In the genomic region with DNA sequence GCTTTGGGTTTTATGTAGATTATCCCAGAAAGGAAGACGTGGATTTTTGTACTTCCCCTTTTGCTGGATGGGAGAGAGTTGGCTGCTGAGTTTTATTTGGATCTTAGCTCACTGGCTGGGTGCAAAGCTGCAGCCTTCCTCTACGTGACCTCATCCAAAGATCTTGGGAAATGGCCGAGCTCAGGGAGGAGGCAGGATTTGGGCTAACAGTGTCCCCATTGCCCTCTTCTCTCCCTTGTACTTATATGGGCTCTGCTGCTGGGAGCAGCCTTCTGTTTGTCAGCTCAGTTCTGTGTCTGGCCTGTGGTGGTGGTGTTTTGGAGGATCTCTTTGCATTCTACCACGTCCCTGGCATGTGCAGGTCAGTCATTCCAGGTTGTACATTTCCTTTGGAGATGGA, we compare ENCODE assay signal across 11 cellular contexts. TPM values are rescaled to one million over a fixed set of nuclear protein-coding genes. Genes with fewer than 3 reads are reported as not detected.
DNase-seq lines count a peak whose midpoint lies in the region; ATAC-seq, FAIRE-seq and TF ChIP-seq lines count a peak whose summit lies in the region.
"Had no signal": no experiment of that assay in that cellular context is flagged by ENCODE, and none has a peak within 500 bp of the region (broad histone marks: within the 10 kb centered on the region; RNA-seq: fewer than 3 reads in every experiment).

No MANE protein-coding gene starts in this region.

- H3K4me3 ChIP-seq in K562 (no peak overlapping the region), prostate gland (peak overlapping the region; percentile 21 to 24)

- H3K27ac Mint-ChIP-seq in T-cell = no peak overlapping the region
- H3K27ac Mint-ChIP-seq: activated CD4-positive, alpha-beta memory T cell treated with anti-CD3 and anti-CD28 coated beads, Interleukin-2, amount 10 ng/mL, durations not matched to agents 7 days and 5 days; HFFc6; progenitor cell of endocrine pancreas had no signal

- H3K27me3 Mint-ChIP-seq in T-cell = peaks cover 0 to 9% of the 10 kb centered on the region in 2 donors

- TF ChIP-seq POLR2A in K562 (conservative IDR thresholded peaks at IDR 0.05) = no peak
- TF ChIP-seq POLR2A in prostate gland (IDR thresholded peaks at IDR 0.05) = no peak

- CTCF ChIA-PET in K562 (lab: Yijun Ruan, JAX; ENCODE audit: low intra/inter-chr PET ratio) (no interaction called here), T-cell (lab: Charles Lee) (no interaction called here)

- no peaks in the 10 kb centered on the region for H3K4me1 Mint-ChIP-seq in T-cell
- H3K4me1 Mint-ChIP-seq: activated CD4-positive, alpha-beta memory T cell treated with anti-CD3 and anti-CD28 coated beads, Interleukin-2, amount 10 ng/mL, durations not matched to agents 7 days and 5 days had no signal

- WGBS in K562 (ENCODE audit: insufficient coverage, low coverage, missing lambda C conversion rate) = 15% methylated on average over 4 of the region's 4 CpGs
- WGBS in prostate gland = 69% methylated on average over 4 of the region's 4 CpGs

- no peak for TF ChIP-seq RAD21 in K562 (CRISPR knock-in tag; conservative IDR thresholded peaks at IDR 0.05 in 1 of 2, IDR thresholded peaks at IDR 0.05 in 1 of 2)

- POLR2A ChIA-PET in K562 (lab: Yijun Ruan, JAX) = interaction anchor here (0.6 to 1.0 kb wide), 3 partner anchors 8 to 112 kb away, joined by 3 to 6 read pairs (median 3); a partner anchor contains a TSS
- POLR2A ChIA-PET in T-cell (lab: Charles Lee) = no interaction called here

- FAIRE-seq in K562 (lab: Jason Lieb, UNC) = no peak
- FAIRE-seq: islet of Langerhans had no signal

- H3K4me1 ChIP-seq in K562 (replicated peaks in 1 of 2; ENCODE audit: control insufficient read depth in 2 of 2, insufficient read depth in 2 of 2, low read length in 2 of 2) = peaks cover 3 to 7% of the 10 kb centered on the region in 2 experiments; a peak in 2 of 5 replicates
- no peaks in the 10 kb centered on the region for H3K4me1 ChIP-seq in prostate gland (replicated peaks)

- ATAC-seq in K562 (peak; percentile 53; the same call in 1 of the 3 replicates), T-cell (replicated peaks in 1 of 4) (no peak), GM18873 (IDR thresholded peaks at IDR 0.05; ENCODE audit: low FRiP score, unreplicated experiment) (no peak)

- H3K27ac ChIP-seq in K562 (ENCODE audit: extremely low read depth, low read depth, low read length) (no peak overlapping the region), prostate gland (peak overlapping the region; percentile 50 to 51)
- H3K27ac ChIP-seq: C4-2B had no signal

- H3K4me2 ChIP-seq in K562 (ENCODE audit: insufficient read depth, low read length) = no peak overlapping the region

- no TSS peak for BruUV-seq in K562 (replicated peaks; lab: Mats Ljungman, UMichigan)

- TF ChIP-seq EP300 in K562 (IDR thresholded peaks at IDR 0.05; ENCODE audit: low read length) = no peak

- no peak overlapping the region for H3K9ac ChIP-seq in K562 (ENCODE audit: insufficient read depth in 1 of 2, low read depth in 2 of 2, low read length in 2 of 2)

- H2AFZ ChIP-seq in K562 (ENCODE audit: low read depth, low read length) = no peak overlapping the region

- intact Hi-C loops in K562 (cut with micrococcal nuclease) (no loop called here), prostate gland (cut with DNase I) (no loop called here)

- no peak for TF ChIP-seq CTCF in K562 (IDR thresholded peaks at IDR 0.05 in 2 of 3, conservative IDR thresholded peaks at IDR 0.05 in 1 of 3; ENCODE audit: insufficient read depth in 2 of 3, low read depth in 1 of 3, low read length in 3 of 3)
- TF ChIP-seq CTCF in prostate gland (IDR thresholded peaks at IDR 0.05) = no peak

- H3K9me3 Mint-ChIP-seq in T-cell = no peaks in the 10 kb centered on the region
- H3K9me3 Mint-ChIP-seq: activated CD4-positive, alpha-beta memory T cell treated with anti-CD3 and anti-CD28 coated beads, Interleukin-2, amount 10 ng/mL, durations not matched to agents 7 days and 5 days; HFFc6 had no signal

- no peaks in the 10 kb centered on the region for H3K36me3 ChIP-seq in K562 (ENCODE audit: control insufficient read depth, insufficient read depth, low read length)
- H3K36me3 ChIP-seq in prostate gland = no peaks in the 10 kb centered on the region

- H3K27me3 ChIP-seq in K562 (ENCODE audit: control insufficient read depth in 2 of 2, insufficient read depth in 2 of 2, low read length in 2 of 2) (no peaks in the 10 kb centered on the region), prostate gland (replicated peaks; ENCODE audit: insufficient read depth) (no peaks in the 10 kb centered on the region)

- H4K20me1 ChIP-seq in K562 (replicated peaks; ENCODE audit: control insufficient read depth, insufficient read depth, low read length) = no peaks in the 10 kb centered on the region

- no peaks in the 10 kb centered on the region for H3K79me2 ChIP-seq in K562 (ENCODE audit: control insufficient read depth, insufficient read depth, low read length)

- H3K9me1 ChIP-seq in K562 (ENCODE audit: control insufficient read depth, insufficient read depth, low read length) = no peaks in the 10 kb centered on the region

- no peaks in the 10 kb centered on the region for H3K9me3 ChIP-seq in K562 (replicated peaks; ENCODE audit: control insufficient read depth, insufficient read depth, low read depth, low read length)
- H3K9me3 ChIP-seq in prostate gland = no peaks in the 10 kb centered on the region

- no peaks in the 10 kb centered on the region for H3K36me3 Mint-ChIP-seq in T-cell

- DNase-seq in K562 (ENCODE audit: extremely low read depth in 1 of 4, low spot score in 3 of 4) (no peak), prostate gland (ENCODE audit: low spot score) (no peak), T-cell (no peak)
- DNase-seq: activated CD4-positive, alpha-beta memory T cell treated with anti-CD3 and anti-CD28 coated beads, Interleukin-2, amount 10 ng/mL, durations not matched to agents 7 days and 5 days; amniotic stem cell; HFFc6; NCI-H526 treated with DMSO at 0.1 percent for 48 hours had no signal

- H3K4me3 Mint-ChIP-seq in T-cell = no peak overlapping the region
- H3K4me3 Mint-ChIP-seq: activated CD4-positive, alpha-beta memory T cell treated with anti-CD3 and anti-CD28 coated beads, Interleukin-2, amount 10 ng/mL, durations not matched to agents 7 days and 5 days; HFFc6 had no signal

- in situ Hi-C loops in K562 (cut with MboI) = no loop called here

RNA-seq across cellular contexts. Expression of a gene that starts 2.0 kb away (rescaled TPM):
- 2.1 and 2.8 TPM in 2 replicates for total RNA-seq in K562 (2011; cell fraction: chromatin; rRNA removed; ENCODE audit: low replicate concordance)
- total RNA-seq in K562 (2011; cell fraction: nucleolus; rRNA removed) = 1.2 and 1.6 TPM in 2 replicates
- total RNA-seq in K562 (2011; cell fraction: nucleoplasm; rRNA removed) = 1.5 and 1.6 TPM in 2 replicates
- total RNA-seq in K562 (2014; rRNA removed) (0.09 and 0.16 TPM in 2 replicates), K562 (2014; rRNA removed; fragmentation: Illumina TruSeq; extraction: Trizol) (0.06 TPM in 1 of 2 replicates, not detected in the other), K562 (2015; rRNA removed; fragmentation: Illumina TruSeq; extraction: Trizol) (0.14 and 0.23 TPM in 2 replicates), K562 (2021) (0.42 and 0.47 TPM in 2 replicates), prostate gland (10 to 100 TPM; 20.7 to 57.7 TPM), T-cell (1 to 10 TPM; 1.2 to 2.1 (median 1.2) TPM)
- polyA plus RNA-seq in K562 (2011; rRNA removed) (0.22 and 0.55 TPM in 2 replicates), K562 (2014; fragmentation: Illumina TruSeq; extraction: Trizol) (0.25 and 0.27 TPM in 2 replicates), K562 (2014; fragmentation: Nextera tagmentation; extraction: Ambion mirVana) (not detected), K562 (2014; rRNA removed) (0.23 and 0.32 TPM in 2 replicates)
- 0.13 and 0.31 TPM in 2 replicates for polyA plus RNA-seq in K562 (2011; cell fraction: cytosol; rRNA removed)
- 2.5 and 2.9 TPM in 2 replicates for polyA plus RNA-seq in K562 (2011; cell fraction: nucleus; rRNA removed)
- 0.17 and 0.69 TPM in 2 replicates for polyA plus RNA-seq in K562 (2012)
- polyA minus RNA-seq in K562 (2011; rRNA and poly(A)+ RNA removed) = 0.07 and 0.30 TPM in 2 replicates
- polyA minus RNA-seq in K562 (2011; cell fraction: cytosol; rRNA and poly(A)+ RNA removed) = not detected in 2 replicates
- polyA minus RNA-seq in K562 (2011; cell fraction: nucleus; rRNA and poly(A)+ RNA removed) = 0.44 and 0.54 TPM in 2 replicates

RNA-seq across cellular contexts. Expression of a gene that starts 8.6 kb away (rescaled TPM):
- total RNA-seq in K562 (2011; cell fraction: chromatin; rRNA removed; ENCODE audit: low replicate concordance) = 6.7 and 16.0 TPM in 2 replicates
- total RNA-seq in K562 (2011; cell fraction: nucleolus; rRNA removed) = 9.3 and 11.5 TPM in 2 replicates
- 6.6 and 7.0 TPM in 2 replicates for total RNA-seq in K562 (2011; cell fraction: nucleoplasm; rRNA removed)
- 0.36 and 0.69 TPM in 2 replicates for total RNA-seq in K562 (2014; rRNA removed)
- total RNA-seq in K562 (2014; rRNA removed; fragmentation: Illumina TruSeq; extraction: Trizol) = 0.29 and 0.35 TPM in 2 replicates
- 0.49 and 0.58 TPM in 2 replicates for total RNA-seq in K562 (2015; rRNA removed; fragmentation: Illumina TruSeq; extraction: Trizol)
- 0.91 and 1.1 TPM in 2 replicates for total RNA-seq in K562 (2021)
- 0.49 and 0.54 TPM in 2 replicates for polyA plus RNA-seq in K562 (2011; rRNA removed)
- polyA plus RNA-seq in K562 (2011; cell fraction: cytosol; rRNA removed) = 0.52 and 0.79 TPM in 2 replicates
- 3.3 and 4.4 TPM in 2 replicates for polyA plus RNA-seq in K562 (2011; cell fraction: nucleus; rRNA removed)
- polyA plus RNA-seq in K562 (2012) = 0.38 and 0.72 TPM in 2 replicates
- polyA plus RNA-seq in K562 (2014; fragmentation: Illumina TruSeq; extraction: Trizol) = 0.37 and 0.51 TPM in 2 replicates
- polyA plus RNA-seq in K562 (2014; fragmentation: Nextera tagmentation; extraction: Ambion mirVana) = under 1 TPM; 0.08 to 0.11 TPM
- 0.88 TPM in 2 replicates for polyA plus RNA-seq in K562 (2014; rRNA removed)
- polyA minus RNA-seq in K562 (2011; rRNA and poly(A)+ RNA removed) = 0.69 and 0.95 TPM in 2 replicates
- polyA minus RNA-seq in K562 (2011; cell fraction: cytosol; rRNA and poly(A)+ RNA removed) = 0.48 TPM in 1 of 2 replicates, not detected in the other
- polyA minus RNA-seq in K562 (2011; cell fraction: nucleus; rRNA and poly(A)+ RNA removed) = 3.6 and 4.2 TPM in 2 replicates
- 1 to 10 TPM in 1 of 2 donors, under 1 TPM in 1; 0.27 to 4.9 TPM for total RNA-seq in prostate gland
- 1 to 10 TPM; 2.2 to 3.7 (median 3.2) TPM for total RNA-seq in T-cell

RNA-seq across cellular contexts. Expression of a gene that starts 19.8 kb away (rescaled TPM):
- total RNA-seq in K562 (2011; cell fraction: chromatin; rRNA removed; ENCODE audit: low replicate concordance) = 68.2 and 105 TPM in 2 replicates
- total RNA-seq in K562 (2011; cell fraction: nucleolus; rRNA removed) = 64.3 and 78.7 TPM in 2 replicates
- total RNA-seq in K562 (2011; cell fraction: nucleoplasm; rRNA removed) = 82.3 and 119 TPM in 2 replicates
- total RNA-seq in K562 (2014; rRNA removed) (141 and 143 TPM in 2 replicates), K562 (2014; rRNA removed; fragmentation: Illumina TruSeq; extraction: Trizol) (137 and 145 TPM in 2 replicates), K562 (2015; rRNA removed; fragmentation: Illumina TruSeq; extraction: Trizol) (128 and 131 TPM in 2 replicates), K562 (2021) (228 and 239 TPM in 2 replicates), prostate gland (10 to 100 TPM; 68.5 to 71.1 TPM), T-cell (10 to 100 TPM; 68.0 to 79.1 (median 77.2) TPM)
- polyA plus RNA-seq in K562 (2011; rRNA removed) (86.5 and 167 TPM in 2 replicates), K562 (2014; fragmentation: Illumina TruSeq; extraction: Trizol) (272 and 275 TPM in 2 replicates), K562 (2014; fragmentation: Nextera tagmentation; extraction: Ambion mirVana) (10 to 100 TPM; 31.2 to 43.2 TPM), K562 (2014; rRNA removed) (177 and 180 TPM in 2 replicates)
- polyA plus RNA-seq in K562 (2011; cell fraction: cytosol; rRNA removed) = 83.3 and 119 TPM in 2 replicates
- 44.6 and 64.5 TPM in 2 replicates for polyA plus RNA-seq in K562 (2011; cell fraction: nucleus; rRNA removed)
- 103 and 158 TPM in 2 replicates for polyA plus RNA-seq in K562 (2012)
- 71.7 and 138 TPM in 2 replicates for polyA minus RNA-seq in K562 (2011; rRNA and poly(A)+ RNA removed)
- polyA minus RNA-seq in K562 (2011; cell fraction: cytosol; rRNA and poly(A)+ RNA removed) = 27.7 and 69.4 TPM in 2 replicates
- polyA minus RNA-seq in K562 (2011; cell fraction: nucleus; rRNA and poly(A)+ RNA removed) = 27.6 and 29.9 TPM in 2 replicates

RNA-seq across cellular contexts. Expression of a gene that starts 28.9 kb away (rescaled TPM):
- total RNA-seq in K562 (2011; cell fraction: chromatin; rRNA removed; ENCODE audit: low replicate concordance) = 121 and 124 TPM in 2 replicates
- 64.5 and 68.4 TPM in 2 replicates for total RNA-seq in K562 (2011; cell fraction: nucleolus; rRNA removed)
- total RNA-seq in K562 (2011; cell fraction: nucleoplasm; rRNA removed) = 66.9 and 85.1 TPM in 2 replicates
- total RNA-seq in K562 (2014; rRNA removed) (81.1 and 81.7 TPM in 2 replicates), K562 (2014; rRNA removed; fragmentation: Illumina TruSeq; extraction: Trizol) (49.6 and 58.6 TPM in 2 replicates), K562 (2015; rRNA removed; fragmentation: Illumina TruSeq; extraction: Trizol) (48.1 and 52.7 TPM in 2 replicates), K562 (2021) (52.3 and 57.3 TPM in 2 replicates), prostate gland (100 to 1,000 TPM in 1 of 2 donors, 10 to 100 TPM in 1; 93.9 to 139 TPM), T-cell (100 to 1,000 TPM in 4 of 5 donors, 10 to 100 TPM in 1; 92.1 to 138 (median 105) TPM)
- polyA plus RNA-seq in K562 (2011; rRNA removed) (34.1 and 55.9 TPM in 2 replicates), K562 (2014; fragmentation: Illumina TruSeq; extraction: Trizol) (57.8 and 68.1 TPM in 2 replicates), K562 (2014; fragmentation: Nextera tagmentation; extraction: Ambion mirVana) (10 to 100 TPM; 26.0 to 28.6 TPM), K562 (2014; rRNA removed) (64.7 and 71.5 TPM in 2 replicates)
- polyA plus RNA-seq in K562 (2011; cell fraction: cytosol; rRNA removed) = 24.3 and 49.2 TPM in 2 replicates
- 77.8 and 107 TPM in 2 replicates for polyA plus RNA-seq in K562 (2011; cell fraction: nucleus; rRNA removed)
- polyA plus RNA-seq in K562 (2012) = 37.5 and 43.1 TPM in 2 replicates
- 41.0 and 65.0 TPM in 2 replicates for polyA minus RNA-seq in K562 (2011; rRNA and poly(A)+ RNA removed)
- polyA minus RNA-seq in K562 (2011; cell fraction: cytosol; rRNA and poly(A)+ RNA removed) = 19.1 and 28.2 TPM in 2 replicates
- polyA minus RNA-seq in K562 (2011; cell fraction: nucleus; rRNA and poly(A)+ RNA removed) = 44.0 and 47.8 TPM in 2 replicates

RNA-seq across cellular contexts. Expression of a gene that starts 47.6 kb away (rescaled TPM):
- not detected in 2 replicates for total RNA-seq in K562 (2011; cell fraction: chromatin; rRNA removed; ENCODE audit: low replicate concordance)
- total RNA-seq in K562 (2011; cell fraction: nucleolus; rRNA removed) = not detected in 2 replicates
- not detected in 2 replicates for total RNA-seq in K562 (2011; cell fraction: nucleoplasm; rRNA removed)
- total RNA-seq in K562 (2014; rRNA removed) = not detected in 2 replicates
- total RNA-seq in K562 (2014; rRNA removed; fragmentation: Illumina TruSeq; extraction: Trizol) = not detected in 2 replicates
- total RNA-seq in K562 (2015; rRNA removed; fragmentation: Illumina TruSeq; extraction: Trizol) = not detected in 2 replicates
- total RNA-seq in K562 (2021) = not detected in 2 replicates
- not detected in 2 replicates for polyA plus RNA-seq in K562 (2011; rRNA removed)
- polyA plus RNA-seq in K562 (2011; cell fraction: cytosol; rRNA removed) = not detected in 2 replicates
- not detected in 2 replicates for polyA plus RNA-seq in K562 (2011; cell fraction: nucleus; rRNA removed)
- not detected in 2 replicates for polyA plus RNA-seq in K562 (2012)
- not detected in 2 replicates for polyA plus RNA-seq in K562 (2014; fragmentation: Illumina TruSeq; extraction: Trizol)
- not detected for polyA plus RNA-seq in K562 (2014; fragmentation: Nextera tagmentation; extraction: Ambion mirVana)
- polyA plus RNA-seq in K562 (2014; rRNA removed) = not detected in 2 replicates
- polyA minus RNA-seq in K562 (2011; rRNA and poly(A)+ RNA removed) = not detected in 2 replicates
- not detected in 2 replicates for polyA minus RNA-seq in K562 (2011; cell fraction: cytosol; rRNA and poly(A)+ RNA removed)
- polyA minus RNA-seq in K562 (2011; cell fraction: nucleus; rRNA and poly(A)+ RNA removed) = not detected in 2 replicates
- total RNA-seq in prostate gland = not detected
- total RNA-seq in T-cell = under 1 TPM in 3 of 5 donors, not detected in 2; 0.19 to 0.30 (median 0.20) TPM
- total RNA-seq: activated CD4-positive, alpha-beta memory T cell treated with anti-CD3 and anti-CD28 coated beads, Interleukin-2, amount 10 ng/mL, durations not matched to agents 7 days and 5 days; HFFc6; progenitor cell of endocrine pancreas had no signal

Comparison
In these comparisons a context has a peak if more than half of its experiments do, and no peak if none do; other contexts are left out.
1. RNA of a gene that starts 2.0 kb away (total RNA-seq): 20.7 to 57.7 TPM in prostate gland; 1.2 to 2.1 TPM in T-cell and 0.06 to 2.8 TPM in K562; every median in the first group is over 4 times any median in the second.